Comparison of ENCODE assay signal across 8 cellular contexts in the genomic region with DNA sequence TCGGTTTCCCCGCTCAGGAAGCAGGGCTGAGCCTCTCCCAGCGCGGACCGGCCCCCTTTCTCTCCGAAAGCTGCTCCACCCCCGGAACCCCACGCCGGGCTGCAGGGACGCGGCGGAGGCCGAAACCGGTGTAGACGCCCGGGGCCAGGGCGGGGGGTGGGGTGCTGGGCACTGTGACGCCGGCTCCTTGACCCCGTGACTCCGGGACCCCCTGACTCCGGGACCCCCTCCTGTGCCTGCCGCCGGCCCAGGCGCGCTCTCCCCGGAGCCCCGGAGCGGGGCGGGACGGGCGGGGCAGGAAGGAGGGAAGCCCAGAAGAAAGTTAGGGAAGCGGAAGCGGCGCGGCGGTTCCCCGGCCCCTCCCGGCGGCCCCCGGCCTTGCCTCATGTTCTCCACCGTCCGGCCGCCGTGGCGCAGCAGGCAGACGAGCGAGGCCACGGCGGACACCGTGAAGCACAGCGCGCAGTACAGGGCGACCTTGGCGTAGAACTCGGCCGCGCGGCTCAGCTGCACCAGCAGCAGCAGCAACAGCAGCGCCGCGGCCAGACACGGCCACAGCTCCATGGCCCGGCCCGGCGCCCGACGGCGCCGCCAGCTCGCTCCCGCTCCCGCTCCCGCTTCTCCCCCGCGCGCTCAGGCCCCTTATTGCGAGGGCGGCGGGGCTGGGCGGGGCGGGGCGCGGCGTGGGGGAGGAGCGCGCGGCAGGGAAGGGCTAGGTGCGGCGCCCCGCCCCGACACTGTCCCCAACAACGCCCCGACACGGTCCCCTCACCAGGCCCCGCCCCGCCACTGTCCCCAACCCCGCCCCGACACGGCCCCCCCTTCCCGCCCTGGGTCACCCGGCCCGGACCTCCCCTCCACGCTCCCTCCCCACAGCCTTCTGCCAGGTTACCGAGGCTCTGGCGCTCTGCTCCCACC. TPM values are rescaled to one million over a fixed set of nuclear protein-coding genes. Genes with fewer than 3 reads are reported as not detected.
DNase-seq lines count a peak whose midpoint lies in the region; ATAC-seq and TF ChIP-seq lines count a peak whose summit lies in the region.

A gene (minus strand): TSS at position 664 of the 918 bp plus-strand sequence. CDS start 100 bp downstream, at position 564.

- POLR2A ChIA-PET in BJ (lab: Charles Lee) = interaction anchor here (1.0 kb wide), 1 partner anchor 13 kb away, joined by 3 read pairs; no protein-coding TSS in a partner anchor

- TF ChIP-seq CTCF in BJ (IDR thresholded peaks at IDR 0.05; ENCODE audit: insufficient read depth, low read depth, low read length) (no peak), right atrium auricular region (IDR thresholded peaks at IDR 0.05) (peak in 1 of 2 donors; percentile 30)

- DNase-seq in BJ (ENCODE audit: low read depth) (no peak), Karpas-422 (peak; percentile 82), T follicular helper cell (ENCODE audit: low read depth) (peak; percentile 29), adipocyte (ENCODE audit: low read depth) (peak; percentile 82), right atrium auricular region (ENCODE audit: low spot score) (peak; percentile 74), skeletal muscle cell (ENCODE audit: low read depth) (no peak)

- peak; percentile 51 for ATAC-seq in GM19395 (IDR thresholded peaks at IDR 0.05; ENCODE audit: unreplicated experiment)
- ATAC-seq in HG03039 (IDR thresholded peaks at IDR 0.05; ENCODE audit: unreplicated experiment) = no peak

- H3K9me3 ChIP-seq in Karpas-422 (ENCODE audit: low read length) (no peaks in the 10 kb centered on the region), adipocyte (ENCODE audit: control insufficient read depth, low read length) (no peaks in the 10 kb centered on the region), right atrium auricular region (no peaks in the 10 kb centered on the region)

- H3K9ac ChIP-seq in Karpas-422 (ENCODE audit: low read length) (peak within 1 kb of the TSS; percentile 95), adipocyte (ENCODE audit: low read length) (peak within 1 kb of the TSS; percentile 96)

- H4K20me1 ChIP-seq in Karpas-422 (ENCODE audit: insufficient read depth, low read depth, low read length) = peaks cover 19% of the 10 kb centered on the region

- H3K36me3 ChIP-seq in BJ (ENCODE audit: control insufficient read depth, insufficient read depth, low read length) (no peaks in the 10 kb centered on the region), Karpas-422 (ENCODE audit: insufficient read depth, low read length) (no peaks in the 10 kb centered on the region), adipocyte (ENCODE audit: control insufficient read depth, insufficient read depth, low read length, severe bottlenecking) (peaks cover 12% of the 10 kb centered on the region), right atrium auricular region (no peaks in the 10 kb centered on the region)

- CTCF ChIA-PET in BJ (lab: Yijun Ruan, JAX) = interaction anchor here (1.4 to 3.2 kb wide), 4 partner anchors 13 to 203 kb away, joined by 3 to 14 read pairs (median 5); no protein-coding TSS in a partner anchor

- peaks cover 7% of the 10 kb centered on the region for H3K79me2 ChIP-seq in Karpas-422 (ENCODE audit: low read length)

- H3K4me1 ChIP-seq in Karpas-422 (ENCODE audit: low read length) (peaks cover 14% of the 10 kb centered on the region), adipocyte (ENCODE audit: control insufficient read depth, insufficient read depth, low read length) (peaks cover 31% of the 10 kb centered on the region), right atrium auricular region (peaks cover 0 to 88% of the 10 kb centered on the region in 2 donors)

- H3K4me3 ChIP-seq in BJ (ENCODE audit: low read depth, low read length) (peak within 1 kb of the TSS; percentile 89), Karpas-422 (ENCODE audit: low read length) (peak within 1 kb of the TSS; percentile 91), adipocyte (ENCODE audit: low read length) (peak within 1 kb of the TSS; percentile 93), right atrium auricular region (peak within 1 kb of the TSS; percentile 80 to 87), skeletal muscle cell (ENCODE audit: low read depth, low read length) (peak within 1 kb of the TSS; percentile 80)

- H2AFZ ChIP-seq in Karpas-422 (ENCODE audit: low read length) = peak within 1 kb of the TSS; percentile 91; the same call in 1 of the 2 replicates

- H3K4me2 ChIP-seq in Karpas-422 (ENCODE audit: low read depth, low read length, poor library complexity, severe bottlenecking) = peak within 1 kb of the TSS; percentile 92

- H3K27ac ChIP-seq in Karpas-422 (ENCODE audit: low read length) (no peak within 1 kb of the TSS; the same call in 1 of the 2 replicates), right atrium auricular region (peak within 1 kb of the TSS; percentile 84 to 95)

- H3K27me3 ChIP-seq in BJ (ENCODE audit: control insufficient read depth, insufficient read depth, low read length) = no peaks in the 10 kb centered on the region
- H3K27me3 ChIP-seq in Karpas-422 (ENCODE audit: low read length) = no peaks in the 10 kb centered on the region
- H3K27me3 ChIP-seq in adipocyte (replicated peaks; ENCODE audit: control insufficient read depth, insufficient read depth, low read length) = no peaks in the 10 kb centered on the region
- H3K27me3 ChIP-seq in right atrium auricular region = no peaks in the 10 kb centered on the region

- H3K9me2 ChIP-seq in Karpas-422 (replicated peaks; ENCODE audit: insufficient read depth, low read length) = no peaks in the 10 kb centered on the region

RNA-seq across cellular contexts. Expression of the gene that starts here (rescaled TPM):
- polyA plus RNA-seq in BJ (2011; rRNA removed) = 48.3 and 68.3 TPM in 2 replicates
- 23.9 and 34.1 TPM in 2 replicates for polyA minus RNA-seq in BJ (2011; rRNA and poly(A)+ RNA removed)
- total RNA-seq in Karpas-422 (2014; rRNA removed; shearing (Covaris generic); ENCODE audit: low replicate concordance) = 12.3 and 38.5 TPM in 2 replicates
- total RNA-seq in right atrium auricular region = 10 to 100 TPM; 71.9 to 81.9 TPM

Comparison
In these comparisons a context has a peak if more than half of its experiments do, and no peak if none do; other contexts are left out.
1. DNase-seq: peak in Karpas-422 (single experiment), T follicular helper cell (single experiment), adipocyte (single experiment) and right atrium auricular region (single experiment); none in BJ (single experiment) and skeletal muscle cell (single experiment).
2. Peak in every context shown above with its lines, with median percentiles within 50 percentile points of each other: H3K4me3 ChIP-seq.